ENCODE assay signal across 1 cellular context in the genomic region with DNA sequence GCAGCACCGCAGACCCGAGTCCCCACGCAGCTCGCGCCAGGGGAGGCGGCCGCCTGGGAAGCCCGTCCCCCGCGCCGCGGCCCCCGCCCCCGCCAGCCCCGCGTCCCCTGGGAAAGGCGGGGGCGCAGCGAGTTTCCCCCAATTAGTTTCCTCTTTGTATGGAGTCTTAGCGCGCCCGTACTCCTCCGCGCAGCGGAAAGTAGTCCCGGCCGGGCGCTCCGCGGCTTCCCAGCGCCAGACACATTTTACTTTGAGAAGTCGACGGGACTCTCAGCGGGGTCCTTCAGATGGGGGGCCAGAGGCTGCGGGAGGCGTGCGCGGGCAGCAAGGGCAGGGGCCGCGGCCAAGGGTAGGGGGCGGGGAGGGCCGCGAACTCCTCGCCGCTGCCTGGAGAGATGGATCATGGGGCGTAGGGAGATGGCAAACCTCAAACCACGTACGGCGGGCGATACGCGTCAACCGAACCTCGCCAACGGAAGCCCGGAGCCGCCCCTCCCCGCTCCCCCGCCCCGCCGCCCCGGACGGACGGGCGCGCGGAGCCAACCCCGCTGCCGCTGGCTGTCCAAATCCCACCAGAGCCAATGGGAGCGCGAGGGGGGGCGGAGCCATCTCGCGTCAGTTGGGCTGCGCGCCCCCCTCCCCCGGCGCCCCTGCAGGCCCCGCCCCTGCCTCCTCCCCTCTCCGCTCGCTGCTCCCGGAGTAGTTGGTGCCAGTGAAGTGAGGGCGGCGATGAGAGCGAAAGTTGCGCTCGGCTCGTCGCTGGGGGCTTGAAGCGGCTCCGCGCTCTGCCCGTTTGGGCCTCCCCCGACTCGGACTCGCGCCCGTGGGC.
A peak's percentile ranks its signal among the peaks of the same experiment; 100 is the strongest.
TF ChIP-seq lines count a peak whose summit lies in the region.

A gene (plus strand): TSS at position 706 of the 829 bp plus-strand sequence. CDS start 238 bp downstream, outside the sequence.

TF ChIP-seq in K562, 482 proteins besides CTCF, POLR2A, EP300 and RAD21 (continued from another document and continues in another):
- no peak for TF ChIP-seq HNRNPH1 (optimal IDR thresholded peaks at IDR 0.05; ENCODE audit: low read depth, low read length)
- TF ChIP-seq ZNF133 (CRISPR knock-in tag; IDR thresholded peaks at IDR 0.05), result no peak
- TF ChIP-seq, protein P1, sequence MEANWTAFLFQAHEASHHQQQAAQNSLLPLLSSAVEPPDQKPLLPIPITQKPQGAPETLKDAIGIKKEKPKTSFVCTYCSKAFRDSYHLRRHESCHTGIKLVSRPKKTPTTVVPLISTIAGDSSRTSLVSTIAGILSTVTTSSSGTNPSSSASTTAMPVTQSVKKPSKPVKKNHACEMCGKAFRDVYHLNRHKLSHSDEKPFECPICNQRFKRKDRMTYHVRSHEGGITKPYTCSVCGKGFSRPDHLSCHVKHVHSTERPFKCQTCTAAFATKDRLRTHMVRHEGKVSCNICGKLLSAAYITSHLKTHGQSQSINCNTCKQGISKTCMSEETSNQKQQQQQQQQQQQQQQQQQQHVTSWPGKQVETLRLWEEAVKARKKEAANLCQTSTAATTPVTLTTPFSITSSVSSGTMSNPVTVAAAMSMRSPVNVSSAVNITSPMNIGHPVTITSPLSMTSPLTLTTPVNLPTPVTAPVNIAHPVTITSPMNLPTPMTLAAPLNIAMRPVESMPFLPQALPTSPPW (CRISPR knock-in tag; IDR thresholded peaks at IDR 0.05), result peak; percentile 98
- TF ChIP-seq SIRT6 (IDR thresholded peaks at IDR 0.05; ENCODE audit: low read depth, low read length), result no peak
- TF ChIP-seq MCM5 (IDR thresholded peaks at IDR 0.05; ENCODE audit: low read depth), result no peak
- TF ChIP-seq, protein P2, sequence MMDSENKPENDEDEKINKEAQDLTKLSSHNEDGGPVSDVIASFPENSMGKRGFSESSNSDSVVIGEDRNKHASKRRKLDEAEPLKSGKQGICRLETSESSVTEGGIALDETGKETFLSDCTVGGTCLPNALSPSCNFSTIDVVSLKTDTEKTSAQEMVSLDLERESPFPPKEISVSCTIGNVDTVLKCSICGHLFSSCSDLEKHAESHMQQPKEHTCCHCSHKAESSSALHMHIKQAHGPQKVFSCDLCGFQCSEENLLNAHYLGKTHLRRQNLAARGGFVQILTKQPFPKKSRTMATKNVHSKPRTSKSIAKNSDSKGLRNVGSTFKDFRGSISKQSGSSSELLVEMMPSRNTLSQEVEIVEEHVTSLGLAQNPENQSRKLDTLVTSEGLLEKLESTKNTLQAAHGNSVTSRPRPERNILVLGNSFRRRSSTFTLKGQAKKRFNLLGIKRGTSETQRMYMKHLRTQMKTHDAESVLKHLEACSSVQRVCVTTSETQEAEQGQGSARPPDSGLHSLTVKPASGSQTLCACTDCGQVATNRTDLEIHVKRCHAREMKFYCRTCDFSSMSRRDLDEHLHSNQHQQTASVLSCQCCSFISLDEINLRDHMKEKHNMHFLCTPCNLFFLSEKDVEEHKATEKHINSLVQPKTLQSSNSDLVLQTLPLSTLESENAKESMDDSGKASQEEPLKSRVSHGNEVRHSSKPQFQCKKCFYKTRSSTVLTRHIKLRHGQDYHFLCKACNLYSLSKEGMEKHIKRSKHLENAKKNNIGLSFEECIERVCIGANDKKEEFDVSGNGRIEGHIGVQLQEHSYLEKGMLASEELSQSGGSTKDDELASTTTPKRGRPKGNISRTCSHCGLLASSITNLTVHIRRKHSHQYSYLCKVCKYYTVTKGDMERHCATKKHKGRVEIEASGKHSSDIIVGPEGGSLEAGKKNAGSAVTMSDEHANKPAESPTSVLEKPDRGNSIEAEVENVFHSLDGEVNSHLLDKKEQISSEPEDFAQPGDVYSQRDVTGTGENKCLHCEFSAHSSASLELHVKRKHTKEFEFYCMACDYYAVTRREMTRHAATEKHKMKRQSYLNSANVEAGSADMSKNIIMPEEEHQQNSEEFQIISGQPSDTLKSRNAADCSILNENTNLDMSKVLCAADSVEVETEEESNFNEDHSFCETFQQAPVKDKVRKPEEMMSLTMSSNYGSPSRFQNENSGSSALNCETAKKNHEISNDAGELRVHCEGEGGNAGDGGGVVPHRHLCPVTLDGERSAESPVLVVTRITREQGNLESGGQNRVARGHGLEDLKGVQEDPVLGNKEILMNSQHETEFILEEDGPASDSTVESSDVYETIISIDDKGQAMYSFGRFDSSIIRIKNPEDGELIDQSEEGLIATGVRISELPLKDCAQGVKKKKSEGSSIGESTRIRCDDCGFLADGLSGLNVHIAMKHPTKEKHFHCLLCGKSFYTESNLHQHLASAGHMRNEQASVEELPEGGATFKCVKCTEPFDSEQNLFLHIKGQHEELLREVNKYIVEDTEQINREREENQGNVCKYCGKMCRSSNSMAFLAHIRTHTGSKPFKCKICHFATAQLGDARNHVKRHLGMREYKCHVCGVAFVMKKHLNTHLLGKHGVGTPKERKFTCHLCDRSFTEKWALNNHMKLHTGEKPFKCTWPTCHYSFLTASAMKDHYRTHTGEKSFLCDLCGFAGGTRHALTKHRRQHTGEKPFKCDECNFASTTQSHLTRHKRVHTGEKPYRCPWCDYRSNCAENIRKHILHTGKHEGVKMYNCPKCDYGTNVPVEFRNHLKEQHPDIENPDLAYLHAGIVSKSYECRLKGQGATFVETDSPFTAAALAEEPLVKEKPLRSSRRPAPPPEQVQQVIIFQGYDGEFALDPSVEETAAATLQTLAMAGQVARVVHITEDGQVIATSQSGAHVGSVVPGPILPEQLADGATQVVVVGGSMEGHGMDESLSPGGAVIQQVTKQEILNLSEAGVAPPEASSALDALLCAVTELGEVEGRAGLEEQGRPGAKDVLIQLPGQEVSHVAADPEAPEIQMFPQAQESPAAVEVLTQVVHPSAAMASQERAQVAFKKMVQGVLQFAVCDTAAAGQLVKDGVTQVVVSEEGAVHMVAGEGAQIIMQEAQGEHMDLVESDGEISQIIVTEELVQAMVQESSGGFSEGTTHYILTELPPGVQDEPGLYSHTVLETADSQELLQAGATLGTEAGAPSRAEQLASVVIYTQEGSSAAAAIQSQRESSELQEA (IDR thresholded peaks at IDR 0.05; ENCODE audit: low read depth), result peak; percentile 84
- TF ChIP-seq ZNF232 (CRISPR knock-in tag; IDR thresholded peaks at IDR 0.05), result no peak
- no peak for TF ChIP-seq MIER1 (IDR thresholded peaks at IDR 0.05; ENCODE audit: low read depth)
- peak; percentile 63 for TF ChIP-seq ZBTB7A (IDR thresholded peaks at IDR 0.05; ENCODE audit: borderline replicate concordance, control insufficient read depth, low read depth, low read length)
- TF ChIP-seq MAZ (CRISPR knock-in tag; conservative IDR thresholded peaks at IDR 0.05 in 1 of 2, IDR thresholded peaks at IDR 0.05 in 1 of 2), result peak; percentile 84 to 85
- TF ChIP-seq, protein P3, sequence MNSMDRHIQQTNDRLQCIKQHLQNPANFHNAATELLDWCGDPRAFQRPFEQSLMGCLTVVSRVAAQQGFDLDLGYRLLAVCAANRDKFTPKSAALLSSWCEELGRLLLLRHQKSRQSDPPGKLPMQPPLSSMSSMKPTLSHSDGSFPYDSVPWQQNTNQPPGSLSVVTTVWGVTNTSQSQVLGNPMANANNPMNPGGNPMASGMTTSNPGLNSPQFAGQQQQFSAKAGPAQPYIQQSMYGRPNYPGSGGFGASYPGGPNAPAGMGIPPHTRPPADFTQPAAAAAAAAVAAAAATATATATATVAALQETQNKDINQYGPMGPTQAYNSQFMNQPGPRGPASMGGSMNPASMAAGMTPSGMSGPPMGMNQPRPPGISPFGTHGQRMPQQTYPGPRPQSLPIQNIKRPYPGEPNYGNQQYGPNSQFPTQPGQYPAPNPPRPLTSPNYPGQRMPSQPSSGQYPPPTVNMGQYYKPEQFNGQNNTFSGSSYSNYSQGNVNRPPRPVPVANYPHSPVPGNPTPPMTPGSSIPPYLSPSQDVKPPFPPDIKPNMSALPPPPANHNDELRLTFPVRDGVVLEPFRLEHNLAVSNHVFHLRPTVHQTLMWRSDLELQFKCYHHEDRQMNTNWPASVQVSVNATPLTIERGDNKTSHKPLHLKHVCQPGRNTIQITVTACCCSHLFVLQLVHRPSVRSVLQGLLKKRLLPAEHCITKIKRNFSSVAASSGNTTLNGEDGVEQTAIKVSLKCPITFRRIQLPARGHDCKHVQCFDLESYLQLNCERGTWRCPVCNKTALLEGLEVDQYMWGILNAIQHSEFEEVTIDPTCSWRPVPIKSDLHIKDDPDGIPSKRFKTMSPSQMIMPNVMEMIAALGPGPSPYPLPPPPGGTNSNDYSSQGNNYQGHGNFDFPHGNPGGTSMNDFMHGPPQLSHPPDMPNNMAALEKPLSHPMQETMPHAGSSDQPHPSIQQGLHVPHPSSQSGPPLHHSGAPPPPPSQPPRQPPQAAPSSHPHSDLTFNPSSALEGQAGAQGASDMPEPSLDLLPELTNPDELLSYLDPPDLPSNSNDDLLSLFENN (IDR thresholded peaks at IDR 0.05; ENCODE audit: low read depth in 2 of 2, low read length in 2 of 2), result no peak
- TF ChIP-seq ZNF75A (CRISPR knock-in tag; IDR thresholded peaks at IDR 0.05), result no peak
- TF ChIP-seq, protein P4, sequence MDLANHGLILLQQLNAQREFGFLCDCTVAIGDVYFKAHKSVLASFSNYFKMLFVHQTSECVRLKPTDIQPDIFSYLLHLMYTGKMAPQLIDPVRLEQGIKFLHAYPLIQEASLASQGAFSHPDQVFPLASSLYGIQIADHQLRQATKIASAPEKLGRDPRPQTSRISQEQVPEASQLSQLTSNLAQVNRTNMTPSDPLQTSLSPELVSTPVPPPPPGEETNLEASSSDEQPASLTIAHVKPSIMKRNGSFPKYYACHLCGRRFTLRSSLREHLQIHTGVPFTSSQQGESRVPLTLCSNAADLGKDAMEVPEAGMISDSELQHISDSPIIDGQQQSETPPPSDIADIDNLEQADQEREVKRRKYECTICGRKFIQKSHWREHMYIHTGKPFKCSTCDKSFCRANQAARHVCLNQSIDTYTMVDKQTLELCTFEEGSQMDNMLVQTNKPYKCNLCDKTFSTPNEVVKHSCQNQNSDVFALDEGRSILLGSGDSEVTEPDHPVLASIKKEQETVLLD (IDR thresholded peaks at IDR 0.05), result 0 out of 2 replicates have a peak, but pooled peaks have one; percentile 46
- TF ChIP-seq TAF1 (IDR thresholded peaks at IDR 0.05; ENCODE audit: control insufficient read depth, extremely low read depth, insufficient read depth, low read length, severe bottlenecking), result peak; percentile 93
- TF ChIP-seq, protein P5, sequence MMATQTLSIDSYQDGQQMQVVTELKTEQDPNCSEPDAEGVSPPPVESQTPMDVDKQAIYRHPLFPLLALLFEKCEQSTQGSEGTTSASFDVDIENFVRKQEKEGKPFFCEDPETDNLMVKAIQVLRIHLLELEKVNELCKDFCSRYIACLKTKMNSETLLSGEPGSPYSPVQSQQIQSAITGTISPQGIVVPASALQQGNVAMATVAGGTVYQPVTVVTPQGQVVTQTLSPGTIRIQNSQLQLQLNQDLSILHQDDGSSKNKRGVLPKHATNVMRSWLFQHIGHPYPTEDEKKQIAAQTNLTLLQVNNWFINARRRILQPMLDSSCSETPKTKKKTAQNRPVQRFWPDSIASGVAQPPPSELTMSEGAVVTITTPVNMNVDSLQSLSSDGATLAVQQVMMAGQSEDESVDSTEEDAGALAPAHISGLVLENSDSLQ (IDR thresholded peaks at IDR 0.05), result peak; percentile 88
- no peak for TF ChIP-seq ZNF239 (CRISPR knock-in tag; IDR thresholded peaks at IDR 0.05)
- TF ChIP-seq, protein P6, sequence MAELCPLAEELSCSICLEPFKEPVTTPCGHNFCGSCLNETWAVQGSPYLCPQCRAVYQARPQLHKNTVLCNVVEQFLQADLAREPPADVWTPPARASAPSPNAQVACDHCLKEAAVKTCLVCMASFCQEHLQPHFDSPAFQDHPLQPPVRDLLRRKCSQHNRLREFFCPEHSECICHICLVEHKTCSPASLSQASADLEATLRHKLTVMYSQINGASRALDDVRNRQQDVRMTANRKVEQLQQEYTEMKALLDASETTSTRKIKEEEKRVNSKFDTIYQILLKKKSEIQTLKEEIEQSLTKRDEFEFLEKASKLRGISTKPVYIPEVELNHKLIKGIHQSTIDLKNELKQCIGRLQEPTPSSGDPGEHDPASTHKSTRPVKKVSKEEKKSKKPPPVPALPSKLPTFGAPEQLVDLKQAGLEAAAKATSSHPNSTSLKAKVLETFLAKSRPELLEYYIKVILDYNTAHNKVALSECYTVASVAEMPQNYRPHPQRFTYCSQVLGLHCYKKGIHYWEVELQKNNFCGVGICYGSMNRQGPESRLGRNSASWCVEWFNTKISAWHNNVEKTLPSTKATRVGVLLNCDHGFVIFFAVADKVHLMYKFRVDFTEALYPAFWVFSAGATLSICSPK (IDR thresholded peaks at IDR 0.05; ENCODE audit: borderline replicate concordance), result no peak
- no peak for TF ChIP-seq ZNF253 (CRISPR knock-in tag; conservative IDR thresholded peaks at IDR 0.05)
- TF ChIP-seq GABPA (tag; conservative IDR thresholded peaks at IDR 0.05; ENCODE audit: low read depth), result peak; percentile 82
- TF ChIP-seq, protein P7, sequence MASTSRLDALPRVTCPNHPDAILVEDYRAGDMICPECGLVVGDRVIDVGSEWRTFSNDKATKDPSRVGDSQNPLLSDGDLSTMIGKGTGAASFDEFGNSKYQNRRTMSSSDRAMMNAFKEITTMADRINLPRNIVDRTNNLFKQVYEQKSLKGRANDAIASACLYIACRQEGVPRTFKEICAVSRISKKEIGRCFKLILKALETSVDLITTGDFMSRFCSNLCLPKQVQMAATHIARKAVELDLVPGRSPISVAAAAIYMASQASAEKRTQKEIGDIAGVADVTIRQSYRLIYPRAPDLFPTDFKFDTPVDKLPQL (IDR thresholded peaks at IDR 0.05; ENCODE audit: extremely low read depth, insufficient read length), result no peak
- TF ChIP-seq, protein P8, sequence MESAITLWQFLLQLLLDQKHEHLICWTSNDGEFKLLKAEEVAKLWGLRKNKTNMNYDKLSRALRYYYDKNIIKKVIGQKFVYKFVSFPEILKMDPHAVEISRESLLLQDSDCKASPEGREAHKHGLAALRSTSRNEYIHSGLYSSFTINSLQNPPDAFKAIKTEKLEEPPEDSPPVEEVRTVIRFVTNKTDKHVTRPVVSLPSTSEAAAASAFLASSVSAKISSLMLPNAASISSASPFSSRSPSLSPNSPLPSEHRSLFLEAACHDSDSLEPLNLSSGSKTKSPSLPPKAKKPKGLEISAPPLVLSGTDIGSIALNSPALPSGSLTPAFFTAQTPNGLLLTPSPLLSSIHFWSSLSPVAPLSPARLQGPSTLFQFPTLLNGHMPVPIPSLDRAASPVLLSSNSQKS (CRISPR knock-in tag; IDR thresholded peaks at IDR 0.05), result no peak
- no peak for TF ChIP-seq ZNF197 (CRISPR knock-in tag; IDR thresholded peaks at IDR 0.05; ENCODE audit: low read depth)
- TF ChIP-seq RFX1 (IDR thresholded peaks at IDR 0.05), result no peak
- TF ChIP-seq ZNF316 (IDR thresholded peaks at IDR 0.05), result no peak
- TF ChIP-seq EZH2 (IDR thresholded peaks at IDR 0.05; ENCODE audit: borderline replicate concordance, low read depth, low read length), result no peak
- TF ChIP-seq FOXA1 (IDR thresholded peaks at IDR 0.05; ENCODE audit: borderline replicate concordance), result no peak
- TF ChIP-seq HDAC2 (IDR thresholded peaks at IDR 0.05), result no peak
- TF ChIP-seq RFX5 (IDR thresholded peaks at IDR 0.05; ENCODE audit: low read depth, low read length), result no peak
- TF ChIP-seq ZNF3 (CRISPR knock-in tag; IDR thresholded peaks at IDR 0.05), result no peak
- TF ChIP-seq SMAD4 (CRISPR knock-in tag; conservative IDR thresholded peaks at IDR 0.05), result peak; percentile 58
- no peak for TF ChIP-seq SMAD3 (CRISPR knock-in tag; conservative IDR thresholded peaks at IDR 0.05)
- no peak for TF ChIP-seq ZNF212 (CRISPR knock-in tag; IDR thresholded peaks at IDR 0.05)
- no peak for TF ChIP-seq CBX5 (IDR thresholded peaks at IDR 0.05; ENCODE audit: borderline replicate concordance, low read depth)
- no peak for TF ChIP-seq CBX8 (IDR thresholded peaks at IDR 0.05; ENCODE audit: borderline replicate concordance, extremely low read depth, low read depth, low read length, poor library complexity, severe bottlenecking)
